ENCODE assay signal across 29 cellular contexts in genomic region chr11:77300695-77301094, GRCh38. TPM values are rescaled to one million over a fixed set of nuclear protein-coding genes. Genes with fewer than 3 reads are reported as not detected.
"Had no signal": no experiment of that assay in that cellular context is flagged by ENCODE, and none has a peak within 500 bp of the region (broad histone marks: within the 10 kb centered on the region; RNA-seq: fewer than 3 reads in every experiment).

No MANE protein-coding gene starts in this region.

- H3K9ac ChIP-seq: neural progenitor cell had no signal

- DNase-seq: activated CD4-positive, alpha-beta T cell treated with anti-CD3 and anti-CD28 coated beads, Interleukin-2, amount 10 ng/mL, durations not matched to agents 24 days and 14 days; activated CD4-positive, CD25-positive, alpha-beta regulatory T cell treated with anti-CD3 and anti-CD28 coated beads, Interleukin-2, amount 50 U/mL, for 72 hours; activated CD8-positive, alpha-beta memory T cell treated with anti-CD3 and anti-CD28 coated beads, Interleukin-2, amount 50 U/mL, for 4 hours; activated gamma-delta T cell; activated naive CD4-positive, alpha-beta T cell treated with anti-CD3 and anti-CD28 coated beads, Interleukin-2, amount 10 ng/mL, durations not matched to agents 7 days and 5 days; activated naive CD8-positive, alpha-beta T cell treated with anti-CD3 and anti-CD28 coated beads, Interleukin-2, amount 10 ng/mL, durations not matched to agents 7 days and 5 days; activated T-cell treated with anti-CD3 and anti-CD28 coated beads, Interleukin-2, amount 50 U/mL, for 1 hour; endodermal cell; esophagus squamous epithelium; foreskin melanocyte; heart right ventricle; left ventricle myocardium inferior; natural killer cell; spleen; stimulated activated naive CD4-positive, alpha-beta T cell had no signal

- H3K36me3 ChIP-seq: ascending aorta, esophagus squamous epithelium, heart right ventricle, left ventricle myocardium inferior, neural progenitor cell, right atrium auricular region, spleen, tibial nerve had no signal

- H2AFZ ChIP-seq: neural progenitor cell had no signal

- H3K4me3 ChIP-seq: ascending aorta, esophagus squamous epithelium, heart right ventricle, left ventricle myocardium inferior, lung, neural progenitor cell, right atrium auricular region, spleen, tibial nerve had no signal

- FAIRE-seq: islet of Langerhans had no signal

- H3K4me1 ChIP-seq: ascending aorta, heart right ventricle, left ventricle myocardium inferior, right atrium auricular region, spleen, tibial nerve had no signal

- H3K9me3 ChIP-seq: ascending aorta, esophagus squamous epithelium, heart right ventricle, left ventricle myocardium inferior, right atrium auricular region, spleen, tibial nerve had no signal

- H3K4me2 ChIP-seq: neural progenitor cell had no signal

- H3K27ac ChIP-seq: ascending aorta, heart right ventricle, left ventricle myocardium inferior, neural progenitor cell, right atrium auricular region, spleen, tibial nerve had no signal

- H3K27me3 ChIP-seq: ascending aorta, esophagus squamous epithelium, heart right ventricle, neural progenitor cell, right atrium auricular region, spleen, tibial nerve had no signal

- ATAC-seq: heart right ventricle, natural killer cell had no signal

RNA-seq across cellular contexts. Expression of gene GDPD4, which starts 0.8 kb away (rescaled TPM):
- total RNA-seq: activated CD4-positive, alpha-beta memory T cell treated with anti-CD3 and anti-CD28 coated beads for 36 hours; activated CD4-positive, alpha-beta T cell treated with anti-CD3 and anti-CD28 coated beads, Interleukin-2, amount 10 ng/mL, durations not matched to agents 24 days and 14 days; activated CD8-positive, alpha-beta memory T cell treated with anti-CD3 and anti-CD28 coated beads for 36 hours; activated naive CD8-positive, alpha-beta T cell treated with anti-CD3 and anti-CD28 coated beads, Interleukin-2, amount 10 ng/mL, durations not matched to agents 7 days and 5 days; ascending aorta; endodermal cell; esophagus squamous epithelium; glomerular endothelial cell; heart right ventricle; left ventricle myocardium inferior; lung; mononuclear cell; natural killer cell; omental fat pad; pulmonary artery endothelial cell; right atrium auricular region; temporal lobe; tibial nerve; urinary bladder had no signal
- polyA plus RNA-seq: heart right ventricle, lung, urinary bladder had no signal
